Comparison of ENCODE assay signal across 3 cellular contexts in the genomic region with DNA sequence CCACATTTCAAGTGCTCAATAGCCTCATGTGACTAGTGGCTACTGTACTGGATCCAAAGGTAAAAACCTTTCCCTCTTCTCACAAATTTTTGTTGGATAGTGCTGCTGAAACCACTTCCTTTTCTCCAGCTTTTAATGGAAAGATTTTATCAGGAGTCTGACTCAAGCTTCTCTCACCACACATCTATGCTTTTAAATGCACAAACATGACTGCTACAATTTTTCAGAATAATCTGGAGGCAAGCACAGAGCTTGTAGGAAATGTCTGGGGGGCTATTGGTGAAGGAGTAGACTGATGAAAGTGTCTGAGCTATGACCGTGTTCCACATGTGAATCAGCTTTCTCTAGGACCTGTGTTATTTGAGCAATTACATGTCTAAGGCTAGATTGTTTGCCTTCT.
TF ChIP-seq lines count a peak whose summit lies in the region.

No MANE protein-coding gene starts in this region.

TF ChIP-seq in A549, 52 proteins besides CTCF, POLR2A, EP300 and RAD21 (continued from another document):
- TF ChIP-seq CBX8 (IDR thresholded peaks at IDR 0.05) = no peak
- TF ChIP-seq CHD4 (IDR thresholded peaks at IDR 0.05; ENCODE audit: borderline replicate concordance) = no peak
- TF ChIP-seq RARB (CRISPR knock-in tag; IDR thresholded peaks at IDR 0.05) = no peak
- TF ChIP-seq RFX5 (IDR thresholded peaks at IDR 0.05) = no peak
- TF ChIP-seq EHF (CRISPR knock-in tag; IDR thresholded peaks at IDR 0.05) = no peak
- no peak for TF ChIP-seq EHMT2 (IDR thresholded peaks at IDR 0.05; ENCODE audit: low read depth)
- no peak for TF ChIP-seq ZNF302 (CRISPR knock-in tag; IDR thresholded peaks at IDR 0.05)
- no peak for TF ChIP-seq KDM5A (IDR thresholded peaks at IDR 0.05)

TF ChIP-seq in HEK293, 187 proteins besides CTCF, POLR2A, EP300 and RAD21 (continued from another document):
- peak; percentile 37; the same call in 1 of the 2 replicates for TF ChIP-seq TRIM28 (IDR thresholded peaks at IDR 0.05; ENCODE audit: borderline replicate concordance, low read length)

TF ChIP-seq in SK-N-SH, 30 proteins besides CTCF, POLR2A, EP300 and RAD21 (continued from another document):
- TF ChIP-seq RFX5 (IDR thresholded peaks at IDR 0.05; ENCODE audit: low read length) (no peak), TEAD4 (IDR thresholded peaks at IDR 0.05; ENCODE audit: borderline replicate concordance, insufficient read depth) (peak; percentile 92), REST (IDR thresholded peaks at IDR 0.05; ENCODE audit: low read depth, low read length) (peak; percentile 52; the same call in 1 of the 2 replicates), TCF12 (IDR thresholded peaks at IDR 0.05) (peak; percentile 90), POLR2AphosphoS5 (IDR thresholded peaks at IDR 0.05; ENCODE audit: low read depth, low read length) (peak; percentile 33; the same call in 1 of the 2 replicates), JUND (IDR thresholded peaks at IDR 0.05) (peak; percentile 93), SIN3A (IDR thresholded peaks at IDR 0.05; ENCODE audit: borderline replicate concordance, low read depth, low read length) (no peak), FOSL2 (IDR thresholded peaks at IDR 0.05; ENCODE audit: borderline replicate concordance, low read depth) (peak; percentile 88), NFIC (IDR thresholded peaks at IDR 0.05; ENCODE audit: borderline replicate concordance) (peak; percentile 88), MEF2A (IDR thresholded peaks at IDR 0.05; ENCODE audit: borderline replicate concordance, low read depth) (peak; percentile 64; the same call in 1 of the 2 replicates), RXRA (IDR thresholded peaks at IDR 0.05; ENCODE audit: borderline replicate concordance, low read depth) (peak; percentile 70)
- TF ChIP-seq, protein P1, sequence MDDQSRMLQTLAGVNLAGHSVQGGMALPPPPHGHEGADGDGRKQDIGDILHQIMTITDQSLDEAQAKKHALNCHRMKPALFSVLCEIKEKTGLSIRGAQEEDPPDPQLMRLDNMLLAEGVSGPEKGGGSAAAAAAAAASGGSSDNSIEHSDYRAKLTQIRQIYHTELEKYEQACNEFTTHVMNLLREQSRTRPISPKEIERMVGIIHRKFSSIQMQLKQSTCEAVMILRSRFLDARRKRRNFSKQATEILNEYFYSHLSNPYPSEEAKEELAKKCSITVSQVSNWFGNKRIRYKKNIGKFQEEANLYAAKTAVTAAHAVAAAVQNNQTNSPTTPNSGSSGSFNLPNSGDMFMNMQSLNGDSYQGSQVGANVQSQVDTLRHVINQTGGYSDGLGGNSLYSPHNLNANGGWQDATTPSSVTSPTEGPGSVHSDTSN (IDR thresholded peaks at IDR 0.05) = peak; percentile 84
- TF ChIP-seq, protein P2, sequence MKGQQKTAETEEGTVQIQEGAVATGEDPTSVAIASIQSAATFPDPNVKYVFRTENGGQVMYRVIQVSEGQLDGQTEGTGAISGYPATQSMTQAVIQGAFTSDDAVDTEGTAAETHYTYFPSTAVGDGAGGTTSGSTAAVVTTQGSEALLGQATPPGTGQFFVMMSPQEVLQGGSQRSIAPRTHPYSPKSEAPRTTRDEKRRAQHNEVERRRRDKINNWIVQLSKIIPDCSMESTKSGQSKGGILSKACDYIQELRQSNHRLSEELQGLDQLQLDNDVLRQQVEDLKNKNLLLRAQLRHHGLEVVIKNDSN (IDR thresholded peaks at IDR 0.05; ENCODE audit: borderline replicate concordance, low read depth) = peak; percentile 45; the same call in 1 of the 2 replicates
- TF ChIP-seq, protein P3, sequence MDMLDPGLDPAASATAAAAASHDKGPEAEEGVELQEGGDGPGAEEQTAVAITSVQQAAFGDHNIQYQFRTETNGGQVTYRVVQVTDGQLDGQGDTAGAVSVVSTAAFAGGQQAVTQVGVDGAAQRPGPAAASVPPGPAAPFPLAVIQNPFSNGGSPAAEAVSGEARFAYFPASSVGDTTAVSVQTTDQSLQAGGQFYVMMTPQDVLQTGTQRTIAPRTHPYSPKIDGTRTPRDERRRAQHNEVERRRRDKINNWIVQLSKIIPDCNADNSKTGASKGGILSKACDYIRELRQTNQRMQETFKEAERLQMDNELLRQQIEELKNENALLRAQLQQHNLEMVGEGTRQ (IDR thresholded peaks at IDR 0.05; ENCODE audit: borderline replicate concordance, low read depth, low read length) = no peak
TF ChIP-seq in SK-N-SH: peak in this region for 12.
